ENCODE assay signal across 17 cellular contexts in the genomic region with DNA sequence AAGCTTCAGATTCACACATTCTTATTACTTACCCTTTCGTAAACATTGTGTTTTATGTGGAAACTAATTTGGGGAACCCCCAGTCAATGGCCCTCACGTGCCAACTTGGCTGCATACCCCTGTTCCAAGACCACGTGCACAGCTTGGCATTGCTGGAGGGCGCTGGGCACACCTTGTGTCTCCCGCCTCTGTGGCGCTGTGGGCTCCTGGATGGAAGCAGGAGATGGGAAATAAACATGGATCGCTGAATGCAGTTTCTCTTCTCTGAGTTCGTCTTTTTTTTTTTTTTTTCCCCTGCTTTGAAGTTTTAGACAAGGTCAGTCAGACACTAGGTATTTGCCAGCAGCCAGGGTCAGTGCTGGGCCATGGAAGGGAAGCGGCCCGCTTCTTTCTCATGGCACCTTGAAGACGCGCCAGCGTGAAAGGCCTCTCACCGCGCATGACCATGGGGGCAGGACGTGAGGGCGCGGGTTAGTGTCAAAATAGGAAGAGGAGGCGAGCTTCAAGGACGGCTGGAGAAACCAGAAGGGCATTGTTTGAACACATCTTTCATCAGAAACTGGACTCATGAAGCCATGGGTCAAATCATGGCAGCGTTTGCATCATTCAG. TPM values are rescaled to one million over a fixed set of nuclear protein-coding genes. Genes with fewer than 3 reads are reported as not detected.
DNase-seq lines count a peak whose midpoint lies in the region; ATAC-seq and TF ChIP-seq lines count a peak whose summit lies in the region.
"Had no signal": no experiment of that assay in that cellular context is flagged by ENCODE, and none has a peak within 500 bp of the region (broad histone marks: within the 10 kb centered on the region; RNA-seq: fewer than 3 reads in every experiment).

No MANE protein-coding gene starts in this region.

- DNase-seq in natural killer cell treated with Interleukin-12 subunit alpha and Interleukin-12 subunit beta and Interleukin-15 and Interleukin-18, amount 100 ng/mL, for 72 hours (ENCODE audit: low spot score): peak; percentile 8
- DNase-seq in natural killer cell: no peak
- DNase-seq in cerebellar cortex (ENCODE audit: low spot score): peak; percentile 67
- no peak for DNase-seq in neural crest cell (ENCODE audit: low read depth, low spot score)
- DNase-seq in aorta: no peak
- no peak for DNase-seq in NOMO-1 (lab: John Stamatoyannopoulos, UW; ENCODE audit: unreplicated experiment in 2 of 2)
- no peak for DNase-seq in RKO (ENCODE audit: low spot score)
- DNase-seq: BE2C; CD4-positive, alpha-beta memory T cell; DMS79 treated with DMSO at 0.1 percent for 48 hours; EL; GDM1; GOT3 had no signal

- H3K27me3 ChIP-seq in aorta (ENCODE audit: control insufficient read depth in 1 of 2, insufficient read depth in 2 of 2, low read length in 1 of 2): no peaks in the 10 kb centered on the region
- H3K27me3 ChIP-seq: BE2C had no signal

- H3K27me3 Mint-ChIP-seq in natural killer cell treated with Interleukin-12 subunit alpha and Interleukin-12 subunit beta and Interleukin-15 and Interleukin-18, amount 100 ng/mL, for 72 hours: no peaks in the 10 kb centered on the region
- H3K27me3 Mint-ChIP-seq in natural killer cell (ENCODE audit: low read depth in 2 of 2) (no peaks in the 10 kb centered on the region), neural crest cell (ENCODE audit: low read depth) (no peaks in the 10 kb centered on the region)
- H3K27me3 Mint-ChIP-seq: CD4-positive, alpha-beta memory T cell had no signal

- peaks cover 0 to 5% of the 10 kb centered on the region in 2 donors for H3K36me3 ChIP-seq in aorta (ENCODE audit: control insufficient read depth in 1 of 2, insufficient read depth in 2 of 2, low read length in 1 of 2)

- TF ChIP-seq CTCF in natural killer cell (IDR thresholded peaks at IDR 0.05): no peak
- no peak for TF ChIP-seq CTCF in neural crest cell (conservative IDR thresholded peaks at IDR 0.05)

- no peaks in the 10 kb centered on the region for H3K9me3 ChIP-seq in aorta (ENCODE audit: control insufficient read depth, low read length)
- H3K9me3 ChIP-seq: A549, BE2C, HAP-1 had no signal

- H3K9me3 Mint-ChIP-seq in natural killer cell treated with Interleukin-12 subunit alpha and Interleukin-12 subunit beta and Interleukin-15 and Interleukin-18, amount 100 ng/mL, for 72 hours: no peaks in the 10 kb centered on the region
- H3K9me3 Mint-ChIP-seq in natural killer cell (no peaks in the 10 kb centered on the region), neural crest cell (no peaks in the 10 kb centered on the region)
- H3K9me3 Mint-ChIP-seq: CD4-positive, alpha-beta memory T cell had no signal

- no peak overlapping the region for H3K4me3 Mint-ChIP-seq in natural killer cell treated with Interleukin-12 subunit alpha and Interleukin-12 subunit beta and Interleukin-15 and Interleukin-18, amount 100 ng/mL, for 72 hours
- H3K4me3 Mint-ChIP-seq in natural killer cell: no peak overlapping the region
- no peak overlapping the region for H3K4me3 Mint-ChIP-seq in neural crest cell
- H3K4me3 Mint-ChIP-seq: CD4-positive, alpha-beta memory T cell had no signal

- no peaks in the 10 kb centered on the region for H3K36me3 Mint-ChIP-seq in natural killer cell treated with Interleukin-12 subunit alpha and Interleukin-12 subunit beta and Interleukin-15 and Interleukin-18, amount 100 ng/mL, for 72 hours
- H3K36me3 Mint-ChIP-seq in natural killer cell: no peaks in the 10 kb centered on the region
- peaks cover 39% of the 10 kb centered on the region for H3K36me3 Mint-ChIP-seq in neural crest cell (ENCODE audit: low read depth)

- no peak overlapping the region for H3K27ac ChIP-seq in aorta (ENCODE audit: low read depth in 1 of 2, low read length in 2 of 2)
- H3K27ac ChIP-seq: A549, C4-2B had no signal

- WGBS in aorta, 2 donors: 90 to 93% methylated on average over 21 of the region's 21 CpGs

- no peak overlapping the region for H3K27ac Mint-ChIP-seq in natural killer cell treated with Interleukin-12 subunit alpha and Interleukin-12 subunit beta and Interleukin-15 and Interleukin-18, amount 100 ng/mL, for 72 hours
- H3K27ac Mint-ChIP-seq in natural killer cell (no peak overlapping the region), neural crest cell (ENCODE audit: unreplicated experiment) (peak overlapping the region; percentile 72)

- H3K4me1 Mint-ChIP-seq in natural killer cell treated with Interleukin-12 subunit alpha and Interleukin-12 subunit beta and Interleukin-15 and Interleukin-18, amount 100 ng/mL, for 72 hours (ENCODE audit: low read depth in 2 of 2): peaks cover 0 to 17% of the 10 kb centered on the region in 2 donors
- H3K4me1 Mint-ChIP-seq in natural killer cell: peaks cover 0 to 5% of the 10 kb centered on the region in 2 donors
- H3K4me1 Mint-ChIP-seq in neural crest cell: no peaks in the 10 kb centered on the region
- H3K4me1 Mint-ChIP-seq: CD4-positive, alpha-beta memory T cell had no signal

- intact Hi-C loops in natural killer cell (cut with micrococcal nuclease): no loop called here
- intact Hi-C loops in aorta (cut with DNase I): no loop called here

- no peaks in the 10 kb centered on the region for H3K4me1 ChIP-seq in aorta (ENCODE audit: control insufficient read depth in 1 of 2, insufficient read depth in 2 of 2, low read length in 2 of 2)
- H3K4me1 ChIP-seq: A549, BE2C, HAP-1 had no signal

- no peak for ATAC-seq in natural killer cell treated with Interleukin-12 subunit alpha and Interleukin-12 subunit beta and Interleukin-15 and Interleukin-18, amount 100 ng/mL, for 72 hours
- ATAC-seq in natural killer cell (no peak), aorta (ENCODE audit: low FRiP score) (peak; percentile 64), GM21367 (IDR thresholded peaks at IDR 0.05; ENCODE audit: unreplicated experiment) (no peak)
- ATAC-seq: A549 had no signal

- H3K4me3 ChIP-seq in aorta (ENCODE audit: low read length in 2 of 2): no peak overlapping the region
- H3K4me3 ChIP-seq: A549, HAP-1 had no signal

RNA-seq across cellular contexts. Expression of a gene that starts 27.3 kb away (rescaled TPM):
- 10 to 100 TPM; 20.5 to 82.2 TPM for total RNA-seq in natural killer cell treated with Interleukin-12 subunit alpha and Interleukin-12 subunit beta and Interleukin-15 and Interleukin-18, amount 100 ng/mL, for 72 hours
- total RNA-seq in natural killer cell: 10 to 100 TPM in 2 of 3 donors, 1 to 10 TPM in 1; 9.9 to 12.9 (median 12.1) TPM
- total RNA-seq in neural crest cell: 26.1 and 33.1 TPM in 2 replicates
- total RNA-seq in aorta: 10 to 100 TPM; 29.4 to 32.7 TPM
- 10 to 100 TPM; 17.3 to 20.4 TPM for polyA plus RNA-seq in aorta

RNA-seq across cellular contexts. Expression of a gene that starts 53.7 kb away (rescaled TPM):
- 10 to 100 TPM; 27.0 to 47.4 TPM for total RNA-seq in natural killer cell treated with Interleukin-12 subunit alpha and Interleukin-12 subunit beta and Interleukin-15 and Interleukin-18, amount 100 ng/mL, for 72 hours
- total RNA-seq in natural killer cell (10 to 100 TPM; 28.6 to 39.8 (median 35.8) TPM), neural crest cell (39.3 and 45.0 TPM in 2 replicates), aorta (10 to 100 TPM; 27.0 to 29.4 TPM)
- 10 to 100 TPM; 14.0 to 25.3 TPM for polyA plus RNA-seq in aorta

Comparison
In these comparisons a context has a peak if more than half of its experiments do, and no peak if none do; other contexts are left out.
1. DNase-seq: peak in natural killer cell treated with Interleukin-12 subunit alpha and Interleukin-12 subunit beta and Interleukin-15 and Interleukin-18, amount 100 ng/mL, for 72 hours (single experiment) and cerebellar cortex (single experiment); none in natural killer cell (single experiment), neural crest cell (single experiment), aorta (0 of 2), NOMO-1 (0 of 2) and RKO (single experiment).